17 cellular contexts compared by ENCODE assay signal in the genomic region with DNA sequence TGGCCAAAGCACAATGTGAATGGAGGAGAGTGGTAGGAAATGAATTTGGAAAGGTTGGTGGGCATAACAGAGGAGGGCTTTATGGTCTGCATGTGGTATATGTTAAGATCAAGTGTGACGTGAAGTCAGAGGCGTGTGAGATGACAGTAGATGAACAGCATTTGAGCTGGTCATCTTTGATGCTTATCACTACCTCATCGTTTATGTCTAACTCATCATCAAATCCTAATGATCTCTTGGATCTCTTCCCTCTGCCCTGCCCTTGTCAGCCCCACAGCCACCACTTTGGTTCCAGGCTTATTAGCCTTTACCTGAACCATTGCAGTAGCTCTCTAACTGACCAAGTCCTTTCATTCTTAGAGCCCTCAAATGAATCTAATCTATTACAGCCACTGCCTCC.
DNase-seq lines count a peak whose midpoint lies in the region; ATAC-seq, FAIRE-seq and TF ChIP-seq lines count a peak whose summit lies in the region.
"Had no signal": no experiment of that assay in that cellular context is flagged by ENCODE, and none has a peak within 500 bp of the region (broad histone marks: within the 10 kb centered on the region; RNA-seq: fewer than 3 reads in every experiment).

No MANE protein-coding gene starts in this region.

- peak overlapping the region in 1 of 2 experiments; percentile 75; a peak in 1 of 4 replicates for H3K27ac ChIP-seq in SK-N-SH (ENCODE audit: low read depth in 2 of 2, low read length in 1 of 2)
- no peak overlapping the region for H3K27ac ChIP-seq in keratinocyte (ENCODE audit: control insufficient read depth, insufficient read depth, low read length)
- no peak overlapping the region for H3K27ac ChIP-seq in pancreas
- H3K27ac ChIP-seq: BLaER1, GM23248, HL-60 had no signal

- H3K9ac ChIP-seq in SK-N-SH: no peak overlapping the region
- no peak overlapping the region for H3K9ac ChIP-seq in keratinocyte (ENCODE audit: control insufficient read depth, extremely low read depth, insufficient read depth, low read length)
- H3K9ac ChIP-seq: BLaER1, GM23248 had no signal

- TF ChIP-seq EP300 in SK-N-SH (IDR thresholded peaks at IDR 0.05; ENCODE audit: borderline replicate concordance in 1 of 2, low read depth in 1 of 2, low read length in 1 of 2): peak in 1 of 2 experiments; percentile 37; a peak in 1 of 4 replicates

- FAIRE-seq in keratinocyte (lab: Jason Lieb, UNC) (no peak), pancreas (lab: Jason Lieb, UNC) (no peak)
- FAIRE-seq: GM12891, GM18507 had no signal

- peaks cover 17% of the 10 kb centered on the region for H3F3A ChIP-seq in SK-N-SH (replicated peaks; ENCODE audit: insufficient read depth)

- no peaks in the 10 kb centered on the region for H3K9me1 ChIP-seq in keratinocyte (ENCODE audit: control insufficient read depth, extremely low read depth, insufficient read depth, low read length)

- no peaks in the 10 kb centered on the region for H3K9me3 ChIP-seq in SK-N-SH
- H3K9me3 ChIP-seq in keratinocyte (ENCODE audit: control insufficient read depth, low read depth, low read length): no peaks in the 10 kb centered on the region
- H3K9me3 ChIP-seq in pancreas: no peaks in the 10 kb centered on the region
- H3K9me3 ChIP-seq: BLaER1, HAP-1 had no signal

- TF ChIP-seq CTCF in SK-N-SH (IDR thresholded peaks at IDR 0.05) (no peak), keratinocyte (optimal IDR thresholded peaks at IDR 0.05 in 1 of 3, IDR thresholded peaks at IDR 0.05 in 1 of 3, conservative IDR thresholded peaks at IDR 0.05 in 1 of 3; ENCODE audit: extremely low read depth in 1 of 3, insufficient read depth in 2 of 3, low read length in 3 of 3) (no peak), pancreas (IDR thresholded peaks at IDR 0.05) (no peak)

- H3K27me3 ChIP-seq in SK-N-SH (ENCODE audit: insufficient read depth) (no peaks in the 10 kb centered on the region), keratinocyte (ENCODE audit: control insufficient read depth, extremely low read depth, insufficient read depth, low read length) (no peaks in the 10 kb centered on the region), pancreas (no peaks in the 10 kb centered on the region)
- H3K27me3 ChIP-seq: BLaER1 had no signal

- no peaks in the 10 kb centered on the region for H3K9me2 ChIP-seq in SK-N-SH

- H3K4me2 ChIP-seq in SK-N-SH: no peak overlapping the region
- peak overlapping the region; percentile 3 for H3K4me2 ChIP-seq in keratinocyte (ENCODE audit: control insufficient read depth, extremely low read depth, insufficient read depth, low read depth, low read length)
- H3K4me2 ChIP-seq: BLaER1 had no signal

- 48% methylated on average over 3 of the region's 3 CpGs for WGBS in SK-N-SH (ENCODE audit: low lambda C conversion rate)
- WGBS in pancreas, 2 donors: 66 to 85% methylated on average over 3 of the region's 3 CpGs

- H4K20me1 ChIP-seq in SK-N-SH (ENCODE audit: insufficient read depth) (no peaks in the 10 kb centered on the region), keratinocyte (ENCODE audit: control insufficient read depth, extremely low read depth, insufficient read depth, low read length) (no peaks in the 10 kb centered on the region)
- H4K20me1 ChIP-seq: BLaER1 had no signal

- no peaks in the 10 kb centered on the region for H3K36me3 ChIP-seq in SK-N-SH (replicated peaks in 1 of 2; ENCODE audit: control insufficient read depth in 1 of 2, insufficient read depth in 2 of 2, low read length in 1 of 2)
- H3K36me3 ChIP-seq in keratinocyte (ENCODE audit: control insufficient read depth in 2 of 2, extremely low read depth in 1 of 2, insufficient read depth in 2 of 2, low read length in 2 of 2): no peaks in the 10 kb centered on the region
- no peaks in the 10 kb centered on the region for H3K36me3 ChIP-seq in pancreas
- H3K36me3 ChIP-seq: BLaER1, HAP-1 had no signal

- dilution Hi-C loops in keratinocyte (cut with MboI; ENCODE audit: extremely low pct_ligation_motif_present, low sequenced_read_pairs): no loop called here

- H2AFZ ChIP-seq in SK-N-SH (ENCODE audit: low read depth): no peak overlapping the region
- no peak overlapping the region for H2AFZ ChIP-seq in keratinocyte (ENCODE audit: control insufficient read depth, low read length)
- H2AFZ ChIP-seq: GM23248 had no signal

- CTCF ChIA-PET in SK-N-SH (lab: Yijun Ruan, JAX): no interaction called here

- no peak for TF ChIP-seq RAD21 in SK-N-SH (IDR thresholded peaks at IDR 0.05; ENCODE audit: low read length)

- no peak for ATAC-seq in pancreas

- peak; percentile 19 for DNase-seq in EL
- no peak for DNase-seq in SK-N-SH
- no peak for DNase-seq in keratinocyte (ENCODE audit: low read depth, low spot score)
- DNase-seq in inferior parietal cortex (ENCODE audit: extremely low spot score): no peak
- no peak for DNase-seq in GDM1 (lab: John Stamatoyannopoulos, UW)
- DNase-seq in pancreas: no peak
- no peak for DNase-seq in NCI-H1105 treated with DMSO at 0.1 percent for 48 hours (lab: John Stamatoyannopoulos, UW)
- DNase-seq: 8988T; CD4-positive, alpha-beta memory T cell; DMS153; DMS79; GM23248 had no signal

- peaks cover 0 to 6% of the 10 kb centered on the region in 2 experiments; a peak in 2 of 4 replicates for H3K4me1 ChIP-seq in SK-N-SH (ENCODE audit: control insufficient read depth in 1 of 2, insufficient read depth in 2 of 2, low read depth in 1 of 2, low read length in 1 of 2)
- peaks cover 49% of the 10 kb centered on the region for H3K4me1 ChIP-seq in keratinocyte (ENCODE audit: control insufficient read depth, extremely low read depth, insufficient read depth, low read length)
- no peaks in the 10 kb centered on the region for H3K4me1 ChIP-seq in pancreas
- H3K4me1 ChIP-seq: HAP-1 had no signal

- intact Hi-C loops in pancreas (cut with DNase I): no loop called here

- POLR2A ChIA-PET in SK-N-SH (lab: Yijun Ruan, JAX): no interaction called here

- no peak overlapping the region for H3K4me3 ChIP-seq in SK-N-SH (ENCODE audit: low read depth in 2 of 2, low read length in 1 of 2)
- H3K4me3 ChIP-seq in keratinocyte (ENCODE audit: control insufficient read depth in 2 of 3, extremely low read depth in 1 of 3, insufficient read depth in 2 of 3, low read depth in 1 of 3, low read length in 3 of 3): no peak overlapping the region
- H3K4me3 ChIP-seq in pancreas: no peak overlapping the region
- H3K4me3 ChIP-seq: BLaER1, GM23248, HAP-1 had no signal

- H3K79me2 ChIP-seq in SK-N-SH (ENCODE audit: insufficient read depth): no peaks in the 10 kb centered on the region
- H3K79me2 ChIP-seq in keratinocyte (ENCODE audit: control insufficient read depth, insufficient read depth, low read length): no peaks in the 10 kb centered on the region

TF ChIP-seq in SK-N-SH, 30 proteins besides CTCF, POLR2A, EP300 and RAD21 (continues in another document):
- TF ChIP-seq, protein P1, sequence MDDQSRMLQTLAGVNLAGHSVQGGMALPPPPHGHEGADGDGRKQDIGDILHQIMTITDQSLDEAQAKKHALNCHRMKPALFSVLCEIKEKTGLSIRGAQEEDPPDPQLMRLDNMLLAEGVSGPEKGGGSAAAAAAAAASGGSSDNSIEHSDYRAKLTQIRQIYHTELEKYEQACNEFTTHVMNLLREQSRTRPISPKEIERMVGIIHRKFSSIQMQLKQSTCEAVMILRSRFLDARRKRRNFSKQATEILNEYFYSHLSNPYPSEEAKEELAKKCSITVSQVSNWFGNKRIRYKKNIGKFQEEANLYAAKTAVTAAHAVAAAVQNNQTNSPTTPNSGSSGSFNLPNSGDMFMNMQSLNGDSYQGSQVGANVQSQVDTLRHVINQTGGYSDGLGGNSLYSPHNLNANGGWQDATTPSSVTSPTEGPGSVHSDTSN (IDR thresholded peaks at IDR 0.05): peak; percentile 36
- no peak for TF ChIP-seq MEF2A (IDR thresholded peaks at IDR 0.05; ENCODE audit: borderline replicate concordance, low read depth)
- TF ChIP-seq JUND (IDR thresholded peaks at IDR 0.05): peak; percentile 16; the same call in 1 of the 2 replicates
- TF ChIP-seq SMC3 (IDR thresholded peaks at IDR 0.05; ENCODE audit: low read depth, low read length): no peak
- TF ChIP-seq NFIC (IDR thresholded peaks at IDR 0.05; ENCODE audit: borderline replicate concordance): no peak
- no peak for TF ChIP-seq NRF1 (IDR thresholded peaks at IDR 0.05; ENCODE audit: low read depth, low read length)
- no peak for TF ChIP-seq EZH2phosphoT487 (IDR thresholded peaks at IDR 0.05; ENCODE audit: borderline replicate concordance, low read depth)
- TF ChIP-seq, protein P2, sequence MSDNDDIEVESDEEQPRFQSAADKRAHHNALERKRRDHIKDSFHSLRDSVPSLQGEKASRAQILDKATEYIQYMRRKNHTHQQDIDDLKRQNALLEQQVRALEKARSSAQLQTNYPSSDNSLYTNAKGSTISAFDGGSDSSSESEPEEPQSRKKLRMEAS (IDR thresholded peaks at IDR 0.05; ENCODE audit: low read depth): 0 out of 2 replicates have a peak, but pooled peaks have one; percentile 25
- TF ChIP-seq TCF12 (IDR thresholded peaks at IDR 0.05): no peak; the same call in 1 of the 2 replicates
- TF ChIP-seq TAF1 (IDR thresholded peaks at IDR 0.05; ENCODE audit: borderline replicate concordance, low read depth, low read length): no peak
- TF ChIP-seq MXI1 (IDR thresholded peaks at IDR 0.05; ENCODE audit: low read depth, low read length): no peak
- TF ChIP-seq FOXM1 (IDR thresholded peaks at IDR 0.05; ENCODE audit: low read depth): no peak
- no peak for TF ChIP-seq POLR2AphosphoS5 (IDR thresholded peaks at IDR 0.05; ENCODE audit: low read depth, low read length)
